15 cellular contexts compared by ENCODE assay signal in the genomic region with DNA sequence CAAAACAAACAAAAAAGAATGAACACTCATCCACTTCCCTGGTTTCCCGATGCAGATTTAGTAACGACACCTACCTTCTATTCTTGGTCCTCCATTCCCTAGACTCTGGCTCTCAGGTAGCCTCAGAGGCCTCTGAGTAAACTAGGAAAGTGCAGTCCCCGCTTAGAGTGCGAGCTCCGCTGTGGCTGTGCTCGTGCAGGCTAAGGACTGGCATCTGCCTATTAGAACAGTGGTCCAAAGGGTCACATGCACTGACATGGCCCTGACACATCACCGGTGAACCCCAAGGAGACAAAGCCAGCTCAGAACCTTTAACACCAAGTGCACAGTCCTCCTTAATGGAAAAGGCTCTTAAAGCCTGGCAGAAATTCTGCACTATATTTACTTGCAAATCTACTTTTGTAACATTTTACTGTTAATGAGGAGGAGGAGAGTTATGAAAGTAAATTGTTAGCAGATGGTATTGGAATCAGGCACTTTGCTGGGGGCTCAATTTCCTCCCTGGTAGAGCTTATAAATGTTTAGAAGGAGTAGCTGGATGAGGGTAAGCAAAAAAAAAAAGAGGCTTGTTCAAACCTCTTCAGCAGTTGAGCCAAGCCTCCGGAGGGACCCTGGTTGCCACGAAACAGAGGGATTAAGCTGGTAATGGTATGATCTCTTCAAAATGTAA. TPM values are rescaled to one million over a fixed set of nuclear protein-coding genes. Genes with fewer than 3 reads are reported as not detected.
DNase-seq lines count a peak whose midpoint lies in the region; ATAC-seq and TF ChIP-seq lines count a peak whose summit lies in the region.
"Had no signal": no experiment of that assay in that cellular context is flagged by ENCODE, and none has a peak within 500 bp of the region (broad histone marks: within the 10 kb centered on the region; RNA-seq: fewer than 3 reads in every experiment).

No MANE protein-coding gene starts in this region.

- H3K9ac ChIP-seq in OCI-LY1 (ENCODE audit: low read length): no peak overlapping the region; the same call in 1 of the 2 replicates

- peak overlapping the region; percentile 43; the same call in 1 of the 2 replicates for H3K4me2 ChIP-seq in OCI-LY1 (ENCODE audit: low read length)

- DNase-seq in EH (ENCODE audit: low read depth) (peak; percentile 61), fibroblast of peridontal ligament (ENCODE audit: extremely low read depth) (peak; percentile 92), gastrocnemius medialis (no peak), tibial artery (no peak), DMS153 (lab: John Stamatoyannopoulos, UW) (no peak)
- no peak for DNase-seq in stimulated activated naive CD4-positive, alpha-beta T cell (lab: John Stamatoyannopoulos, UW)
- DNase-seq: activated CD4-positive, alpha-beta T cell treated with anti-CD3 and anti-CD28 coated beads, Interleukin-2, amount 50 U/mL, for 4 hours; activated T-cell treated with anti-CD3 and anti-CD28 coated beads, Interleukin-2, amount 50 U/mL, for 1 hour; left lung; MM.1S; NCI-H187; NCI-H510A treated with DMSO at 0.1 percent for 48 hours; Peyer's patch had no signal

- TF ChIP-seq CTCF in OCI-LY1 (IDR thresholded peaks at IDR 0.05; ENCODE audit: low read length): no peak
- TF ChIP-seq CTCF in gastrocnemius medialis (IDR thresholded peaks at IDR 0.05 in 4 of 5, conservative IDR thresholded peaks at IDR 0.05 in 1 of 5): no peak
- TF ChIP-seq CTCF in tibial artery (IDR thresholded peaks at IDR 0.05): no peak

- H2AFZ ChIP-seq in OCI-LY1 (ENCODE audit: low read length): no peak overlapping the region

- peaks cover 82% of the 10 kb centered on the region for H3K79me2 ChIP-seq in OCI-LY1 (ENCODE audit: insufficient read depth, low read length)

- H3K4me3 ChIP-seq in OCI-LY1 (ENCODE audit: low read depth, low read length, poor library complexity, severe bottlenecking) (peak overlapping the region; percentile 2), gastrocnemius medialis (no peak overlapping the region), tibial artery (no peak overlapping the region)
- H3K4me3 ChIP-seq: left lung, Peyer's patch had no signal

- H3K4me1 ChIP-seq in OCI-LY1 (ENCODE audit: insufficient read depth, low read length, severe bottlenecking) (peaks cover 98% of the 10 kb centered on the region), gastrocnemius medialis (peaks cover 76 to 93% of the 10 kb centered on the region in 2 donors), tibial artery (peaks cover 0 to 89% (median 30%) of the 10 kb centered on the region in 4 donors)

- in situ Hi-C loops in gastrocnemius medialis (cut with MboI; ENCODE audit: low sequenced_read_pairs in 4 of 4): no loop called here

- no peaks in the 10 kb centered on the region for H3F3A ChIP-seq in OCI-LY1 (ENCODE audit: insufficient read depth, low read length)

- H3K9me2 ChIP-seq in OCI-LY1 (ENCODE audit: low read depth, low read length): no peaks in the 10 kb centered on the region

- ATAC-seq in gastrocnemius medialis: peak in 1 of 2 donors; percentile 21
- ATAC-seq: activated naive CD4-positive, alpha-beta T cell treated with anti-CD3 and anti-CD28 coated beads, Interleukin-2, amount 50 U/mL, for 72 hours had no signal

- no peaks in the 10 kb centered on the region for H3K9me3 ChIP-seq in OCI-LY1 (ENCODE audit: low read length)
- H3K9me3 ChIP-seq in gastrocnemius medialis: no peaks in the 10 kb centered on the region
- no peaks in the 10 kb centered on the region for H3K9me3 ChIP-seq in tibial artery
- H3K9me3 ChIP-seq: left lung, Peyer's patch had no signal

- peaks cover 9% of the 10 kb centered on the region for H3K36me3 ChIP-seq in OCI-LY1 (ENCODE audit: insufficient read depth, low read length)
- no peaks in the 10 kb centered on the region for H3K36me3 ChIP-seq in gastrocnemius medialis
- no peaks in the 10 kb centered on the region for H3K36me3 ChIP-seq in tibial artery
- H3K36me3 ChIP-seq: left lung, Peyer's patch had no signal

- intact Hi-C loops in gastrocnemius medialis (cut with DNase I; ENCODE audit: low total_unique reads) (loop anchor here (2.0 kb wide), 1 partner anchor 24 kb away; no protein-coding TSS in a partner anchor), tibial artery (cut with DNase I; ENCODE audit: low total_unique reads) (no loop called here)

- H3K27ac ChIP-seq in OCI-LY1 (ENCODE audit: low read depth, low read length, poor library complexity, severe bottlenecking) (peak overlapping the region; percentile 22), gastrocnemius medialis (peak overlapping the region; percentile 32 to 60 (median 50)), tibial artery (no peak overlapping the region)
- H3K27ac ChIP-seq: left lung, Peyer's patch had no signal

- TF ChIP-seq POLR2A in gastrocnemius medialis (IDR thresholded peaks at IDR 0.05): no peak

- H3K27me3 ChIP-seq in OCI-LY1 (ENCODE audit: insufficient read depth, low read length) (no peaks in the 10 kb centered on the region), gastrocnemius medialis (no peaks in the 10 kb centered on the region), tibial artery (no peaks in the 10 kb centered on the region)
- H3K27me3 ChIP-seq: left lung, Peyer's patch had no signal

- H4K20me1 ChIP-seq in OCI-LY1 (ENCODE audit: insufficient read depth, low read length): no peaks in the 10 kb centered on the region

RNA-seq across cellular contexts. Expression of a gene that starts 31.1 kb away (rescaled TPM):
- 10 to 100 TPM in 3 of 4 donors, 1 to 10 TPM in 1; 8.9 to 20.9 (median 12.8) TPM for total RNA-seq in gastrocnemius medialis

Comparison
In these comparisons a context has a peak if more than half of its experiments do, and no peak if none do; other contexts are left out.
1. DNase-seq: peak in EH (single experiment) and fibroblast of peridontal ligament (single experiment); none in gastrocnemius medialis (0 of 2), tibial artery (0 of 2), DMS153 (single experiment) and stimulated activated naive CD4-positive, alpha-beta T cell (0 of 6).
2. H3K27ac ChIP-seq: peak in OCI-LY1 (single experiment) and gastrocnemius medialis (4 of 4); none in tibial artery (0 of 2).